12 cellular contexts compared by ENCODE assay signal in the genomic region with DNA sequence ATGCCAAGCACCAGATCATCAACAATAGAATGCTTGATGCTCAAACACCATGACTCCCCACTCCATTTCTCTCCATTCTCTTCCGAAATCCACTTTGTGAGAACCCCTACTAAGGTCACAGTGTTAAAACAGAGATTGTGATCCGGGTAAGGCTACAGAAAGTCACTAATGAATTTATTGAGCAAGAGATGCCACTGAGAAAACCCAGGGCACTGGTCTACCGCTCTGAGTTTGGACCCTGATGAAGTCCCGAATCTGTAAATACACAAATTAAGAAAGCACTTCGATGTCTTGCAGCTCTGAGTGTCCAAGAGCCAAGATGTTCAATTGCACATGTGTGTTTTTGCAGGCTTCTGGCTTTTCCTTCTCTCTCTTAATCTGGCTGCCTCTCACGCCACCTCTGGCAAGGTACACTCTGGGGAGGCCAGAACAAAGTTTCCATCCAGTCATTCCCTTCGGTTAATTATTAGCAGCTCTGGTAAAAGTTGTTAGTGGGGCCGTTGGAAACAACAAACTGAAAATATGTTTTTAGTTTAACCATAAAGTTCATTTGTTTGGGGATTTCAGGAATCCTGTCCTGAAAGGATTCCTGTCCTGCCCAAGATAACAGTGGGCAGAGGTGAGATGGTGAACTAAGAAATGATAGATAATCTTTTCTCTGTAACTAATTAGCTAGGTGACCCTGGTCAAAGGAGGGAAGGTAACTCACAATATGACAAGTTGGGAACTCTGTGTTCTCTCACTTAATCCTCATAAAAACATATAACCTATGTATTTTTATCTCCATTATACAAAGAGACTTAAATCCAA.
DNase-seq lines count a peak whose midpoint lies in the region; ATAC-seq and TF ChIP-seq lines count a peak whose summit lies in the region.
"Had no signal": no experiment of that assay in that cellular context is flagged by ENCODE, and none has a peak within 500 bp of the region (broad histone marks: within the 10 kb centered on the region; RNA-seq: fewer than 3 reads in every experiment).

No MANE protein-coding gene starts in this region.

- no peaks in the 10 kb centered on the region for H3K9me3 ChIP-seq in muscle layer of duodenum (ENCODE audit: control insufficient read depth in 1 of 2, low read length in 2 of 2)

- no peaks in the 10 kb centered on the region for H3K36me3 ChIP-seq in muscle layer of duodenum (ENCODE audit: control insufficient read depth in 1 of 2, insufficient read depth in 2 of 2, low read length in 2 of 2)

- H3K27me3 ChIP-seq in muscle layer of duodenum (ENCODE audit: low read depth, low read length), result no peaks in the 10 kb centered on the region

- H3K9me3 Mint-ChIP-seq in Calu3 (ENCODE audit: low read depth, unreplicated experiment), result no peaks in the 10 kb centered on the region
- H3K9me3 Mint-ChIP-seq in activated T-helper 17 cell treated with anti-CD3 and anti-CD28 coated beads, Interleukin-2, amount 50 U/mL, for 72 hours, result no peaks in the 10 kb centered on the region
- peaks cover 10% of the 10 kb centered on the region for H3K9me3 Mint-ChIP-seq in activated naive CD8-positive, alpha-beta T cell treated with anti-CD3 and anti-CD28 coated beads, Interleukin-2, amount 50 U/mL, for 24 hours

- peak overlapping the region; percentile 91 for H3K27ac Mint-ChIP-seq in Calu3 (ENCODE audit: unreplicated experiment)
- H3K27ac Mint-ChIP-seq in activated T-helper 17 cell treated with anti-CD3 and anti-CD28 coated beads, Interleukin-2, amount 50 U/mL, for 72 hours, result peak overlapping the region; percentile 16
- no peak overlapping the region for H3K27ac Mint-ChIP-seq in activated naive CD8-positive, alpha-beta T cell treated with anti-CD3 and anti-CD28 coated beads, Interleukin-2, amount 50 U/mL, for 24 hours
- H3K27ac Mint-ChIP-seq: B cell had no signal

- H3K4me1 ChIP-seq in muscle layer of duodenum (ENCODE audit: control insufficient read depth in 1 of 2, insufficient read depth in 2 of 2, low read length in 2 of 2), result no peaks in the 10 kb centered on the region

- H3K4me1 Mint-ChIP-seq in Calu3 (ENCODE audit: low read depth, unreplicated experiment), result peaks cover 56% of the 10 kb centered on the region
- H3K4me1 Mint-ChIP-seq in activated T-helper 17 cell treated with anti-CD3 and anti-CD28 coated beads, Interleukin-2, amount 50 U/mL, for 72 hours, result peaks cover 36% of the 10 kb centered on the region
- peaks cover 40% of the 10 kb centered on the region for H3K4me1 Mint-ChIP-seq in activated naive CD8-positive, alpha-beta T cell treated with anti-CD3 and anti-CD28 coated beads, Interleukin-2, amount 50 U/mL, for 24 hours

- BruUV-seq in Calu3 (replicated peaks; lab: Mats Ljungman, UMichigan), result no TSS peak

- no peaks in the 10 kb centered on the region for H3K27me3 Mint-ChIP-seq in Calu3 (ENCODE audit: unreplicated experiment)
- H3K27me3 Mint-ChIP-seq in activated T-helper 17 cell treated with anti-CD3 and anti-CD28 coated beads, Interleukin-2, amount 50 U/mL, for 72 hours, result no peaks in the 10 kb centered on the region
- H3K27me3 Mint-ChIP-seq in activated naive CD8-positive, alpha-beta T cell treated with anti-CD3 and anti-CD28 coated beads, Interleukin-2, amount 50 U/mL, for 24 hours, result no peaks in the 10 kb centered on the region
- H3K27me3 Mint-ChIP-seq: B cell had no signal

- no peak overlapping the region for H3K4me3 ChIP-seq in muscle layer of duodenum (ENCODE audit: low read depth in 1 of 2, low read length in 2 of 2)

- DNase-seq in Calu3 (peak; percentile 80), KG1 (lab: John Stamatoyannopoulos, UW) (no peak), middle frontal gyrus (ENCODE audit: extremely low spot score, low spot score) (no peak)
- DNase-seq in activated naive CD8-positive, alpha-beta T cell treated with anti-CD3 and anti-CD28 coated beads, Interleukin-2, amount 50 U/mL, for 24 hours, result no peak
- DNase-seq: activated CD4-positive, CD25-positive, alpha-beta regulatory T cell treated with anti-CD3 and anti-CD28 coated beads, Interleukin-2, amount 50 U/mL, for 72 hours; activated naive CD4-positive, alpha-beta T cell treated with Interleukin-2 at 50 U/mL for 16 hours; GOT3 had no signal

- TF ChIP-seq CTCF in Calu3 (IDR thresholded peaks at IDR 0.05; ENCODE audit: unreplicated experiment), result peak; percentile 15

- H3K27ac ChIP-seq in muscle layer of duodenum (ENCODE audit: low read length), result peak overlapping the region; percentile 78

- H3K36me3 Mint-ChIP-seq in Calu3 (ENCODE audit: insufficient read depth, unreplicated experiment), result peaks cover 17% of the 10 kb centered on the region
- H3K36me3 Mint-ChIP-seq in activated T-helper 17 cell treated with anti-CD3 and anti-CD28 coated beads, Interleukin-2, amount 50 U/mL, for 72 hours (ENCODE audit: low read depth), result peaks cover 5% of the 10 kb centered on the region
- peaks cover 14% of the 10 kb centered on the region for H3K36me3 Mint-ChIP-seq in activated naive CD8-positive, alpha-beta T cell treated with anti-CD3 and anti-CD28 coated beads, Interleukin-2, amount 50 U/mL, for 24 hours (ENCODE audit: low read depth)

- CTCF ChIA-PET in Calu3 (lab: Charles Lee), result interaction anchor here (0.6 to 1.7 kb wide), 7 partner anchors 30 to 291 kb away, joined by 3 to 5 read pairs (median 3); no protein-coding TSS in a partner anchor

- ATAC-seq in HG02763 (IDR thresholded peaks at IDR 0.05; ENCODE audit: unreplicated experiment) (peak; percentile 50), GM18520 (IDR thresholded peaks at IDR 0.05; ENCODE audit: unreplicated experiment) (no peak)
- no peak for ATAC-seq in activated T-helper 17 cell treated with anti-CD3 and anti-CD28 coated beads, Interleukin-2, amount 50 U/mL, for 72 hours (replicated peaks)
- no peak for ATAC-seq in activated naive CD8-positive, alpha-beta T cell treated with anti-CD3 and anti-CD28 coated beads, Interleukin-2, amount 50 U/mL, for 24 hours

- intact Hi-C loops in Calu3 (cut with micrococcal nuclease; ENCODE audit: unreplicated experiment), result loop anchor here (1.0 to 10.0 kb wide), 5 partner anchors 29 to 485 kb away; no protein-coding TSS in a partner anchor

- H3K4me3 Mint-ChIP-seq in Calu3 (ENCODE audit: low read depth, unreplicated experiment), result peak overlapping the region; percentile 54
- no peak overlapping the region for H3K4me3 Mint-ChIP-seq in activated T-helper 17 cell treated with anti-CD3 and anti-CD28 coated beads, Interleukin-2, amount 50 U/mL, for 72 hours
- no peak overlapping the region for H3K4me3 Mint-ChIP-seq in activated naive CD8-positive, alpha-beta T cell treated with anti-CD3 and anti-CD28 coated beads, Interleukin-2, amount 50 U/mL, for 24 hours
- H3K4me3 Mint-ChIP-seq: B cell had no signal
